ENCODE assay signal across 8 cellular contexts in genomic region chr21:35102488-35103407, GRCh38. TPM values are rescaled to one million over a fixed set of nuclear protein-coding genes. Genes with fewer than 3 reads are reported as not detected.
DNase-seq lines count a peak whose midpoint lies in the region; ATAC-seq and TF ChIP-seq lines count a peak whose summit lies in the region.

No MANE protein-coding gene starts in this region.

- no peak for ATAC-seq in gastrocnemius medialis
- no peak for ATAC-seq in HG03196 (IDR thresholded peaks at IDR 0.05; ENCODE audit: unreplicated experiment)
- ATAC-seq in HG02981 (IDR thresholded peaks at IDR 0.05; ENCODE audit: unreplicated experiment), result no peak

- intact Hi-C loops in gastrocnemius medialis (cut with DNase I; ENCODE audit: low total_unique reads), result no loop called here

- TF ChIP-seq POLR2A in gastrocnemius medialis (IDR thresholded peaks at IDR 0.05), result no peak

- H4K20me1 ChIP-seq in OCI-LY3 (ENCODE audit: insufficient read depth, low read length), result no peaks in the 10 kb centered on the region

- H3K27ac ChIP-seq in OCI-LY3 (ENCODE audit: low read length) (no peak overlapping the region), gastrocnemius medialis (no peak overlapping the region)

- DNase-seq in GM12865 (ENCODE audit: low read depth), result peak; percentile 1
- DNase-seq in central memory CD4-positive, alpha-beta T cell, result peak; percentile 54
- peak; percentile 9 to 36 for DNase-seq in gastrocnemius medialis
- no peak for DNase-seq in NCI-H2081 treated with DMSO at 0.1 percent for 48 hours (lab: John Stamatoyannopoulos, UW)
- no peak for DNase-seq in GM03348 (ENCODE audit: low spot score)

- H3K4me2 ChIP-seq in OCI-LY3 (ENCODE audit: low read length), result peak overlapping the region; percentile 64

- no peaks in the 10 kb centered on the region for H3K79me2 ChIP-seq in OCI-LY3 (ENCODE audit: low read length)

- H3K9ac ChIP-seq in OCI-LY3 (ENCODE audit: low read length), result peak overlapping the region; percentile 20; the same call in 1 of the 2 replicates

- H3K36me3 ChIP-seq in OCI-LY3 (replicated peaks; ENCODE audit: low read depth, low read length), result no peaks in the 10 kb centered on the region
- H3K36me3 ChIP-seq in gastrocnemius medialis, result no peaks in the 10 kb centered on the region

- H3K4me1 ChIP-seq in OCI-LY3 (ENCODE audit: low read length), result peaks cover 20% of the 10 kb centered on the region
- H3K4me1 ChIP-seq in gastrocnemius medialis, result no peaks in the 10 kb centered on the region

- H3K4me3 ChIP-seq in GM12865 (ENCODE audit: low read depth, low read length), result no peak overlapping the region
- peak overlapping the region; percentile 40; the same call in 1 of the 2 replicates for H3K4me3 ChIP-seq in OCI-LY3 (ENCODE audit: low read length)
- H3K4me3 ChIP-seq in gastrocnemius medialis, result no peak overlapping the region

- TF ChIP-seq CTCF in GM12865 (IDR thresholded peaks at IDR 0.05; ENCODE audit: insufficient read depth, low read depth, low read length, missing control alignments), result no peak
- no peak for TF ChIP-seq CTCF in OCI-LY3 (IDR thresholded peaks at IDR 0.05; ENCODE audit: low read depth, low read length)
- TF ChIP-seq CTCF in gastrocnemius medialis (IDR thresholded peaks at IDR 0.05 in 4 of 5, conservative IDR thresholded peaks at IDR 0.05 in 1 of 5), result no peak

- in situ Hi-C loops in gastrocnemius medialis (cut with MboI; ENCODE audit: low sequenced_read_pairs in 4 of 4), result no loop called here

- no peaks in the 10 kb centered on the region for H3K9me3 ChIP-seq in OCI-LY3 (ENCODE audit: insufficient read depth, low read length)
- no peaks in the 10 kb centered on the region for H3K9me3 ChIP-seq in gastrocnemius medialis

- H3K27me3 ChIP-seq in OCI-LY3 (ENCODE audit: low read depth, low read length), result no peaks in the 10 kb centered on the region
- H3K27me3 ChIP-seq in gastrocnemius medialis, result no peaks in the 10 kb centered on the region

- H2AFZ ChIP-seq in OCI-LY3 (ENCODE audit: low read depth, low read length), result peak overlapping the region; percentile 51

RNA-seq across cellular contexts. Expression of gene RUNX1, which starts 53.6 kb away (rescaled TPM):
- total RNA-seq in gastrocnemius medialis, result 10 to 100 TPM in 2 of 4 donors, 1 to 10 TPM in 2; 8.0 to 20.9 (median 10.6) TPM

Comparison
In these comparisons a context has a peak if more than half of its experiments do, and no peak if none do; other contexts are left out.
1. DNase-seq: peak in GM12865 (single experiment), central memory CD4-positive, alpha-beta T cell (single experiment) and gastrocnemius medialis (2 of 2); none in NCI-H2081 treated with DMSO at 0.1 percent for 48 hours (single experiment) and GM03348 (single experiment).